Comparison of ENCODE assay signal across 23 cellular contexts in the genomic region with DNA sequence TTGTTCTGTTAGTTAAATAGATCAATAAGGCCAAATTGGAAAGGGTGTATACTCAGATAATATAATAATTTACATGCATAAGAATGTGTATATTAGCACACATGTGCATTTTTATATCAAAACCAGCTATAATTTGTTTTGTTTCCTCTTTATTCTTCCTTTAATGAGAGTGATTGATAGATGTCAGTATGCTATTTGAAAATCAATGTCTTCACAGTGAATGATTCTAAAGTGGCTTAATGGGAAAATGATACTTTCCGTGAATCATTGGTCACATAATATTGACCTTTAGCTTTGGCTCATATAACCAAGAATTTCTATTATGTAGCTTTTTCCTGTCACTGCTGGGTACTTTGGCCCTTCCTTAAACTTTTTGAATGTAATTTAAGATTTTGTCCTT. TPM values are rescaled to one million over a fixed set of nuclear protein-coding genes. Genes with fewer than 3 reads are reported as not detected.
DNase-seq lines count a peak whose midpoint lies in the region; TF ChIP-seq lines count a peak whose summit lies in the region.
"Had no signal": no experiment of that assay in that cellular context is flagged by ENCODE, and none has a peak within 500 bp of the region (broad histone marks: within the 10 kb centered on the region; RNA-seq: fewer than 3 reads in every experiment).

No MANE protein-coding gene starts in this region.

- no peaks in the 10 kb centered on the region for H4K20me1 ChIP-seq in osteoblast (ENCODE audit: insufficient read depth, low read length)

- no peak for TF ChIP-seq CTCF in left ventricle myocardium inferior (IDR thresholded peaks at IDR 0.05; ENCODE audit: borderline replicate concordance)
- no peak for TF ChIP-seq CTCF in right atrium auricular region (IDR thresholded peaks at IDR 0.05)
- TF ChIP-seq CTCF in brain microvascular endothelial cell (IDR thresholded peaks at IDR 0.05; ENCODE audit: low read depth, low read length, missing control alignments) = no peak
- TF ChIP-seq CTCF in osteoblast (IDR thresholded peaks at IDR 0.05; ENCODE audit: extremely low read depth, low read depth, low read length) = no peak

- H3K4me3 ChIP-seq in left ventricle myocardium inferior (no peak overlapping the region), right atrium auricular region (no peak overlapping the region), brain microvascular endothelial cell (ENCODE audit: low read depth, low read length) (no peak overlapping the region), osteoblast (ENCODE audit: insufficient read depth, low read length) (no peak overlapping the region)
- H3K4me3 ChIP-seq: SK-N-MC had no signal

- no peak overlapping the region for H2AFZ ChIP-seq in osteoblast (ENCODE audit: low read length)

- H3K4me1 ChIP-seq in left ventricle myocardium inferior (peaks cover 30% of the 10 kb centered on the region), right atrium auricular region (peaks cover 0 to 6% of the 10 kb centered on the region in 2 donors), osteoblast (ENCODE audit: insufficient read depth, low read length) (peaks cover 20% of the 10 kb centered on the region)
- H3K4me1 ChIP-seq: BE2C had no signal

- no peak for DNase-seq in left ventricle myocardium inferior
- DNase-seq in right atrium auricular region (ENCODE audit: low spot score) = no peak
- no peak for DNase-seq in brain microvascular endothelial cell
- DNase-seq in osteoblast (ENCODE audit: insufficient read length, low spot score, missing footprints) = no peak
- no peak for DNase-seq in DMS 273 treated with DMSO at 0.1 percent for 48 hours (lab: John Stamatoyannopoulos, UW)
- DNase-seq in hippocampal formation (lab: John Stamatoyannopoulos, UW) = no peak
- no peak for DNase-seq in NCI-H526 treated with DMSO at 0.1 percent for 48 hours (lab: John Stamatoyannopoulos, UW)
- no peak for DNase-seq in mucosa of gallbladder (ENCODE audit: low spot score)
- DNase-seq: 8988T; BE2C; CD4-positive, CD25-positive, alpha-beta regulatory T cell; COR-L47; GF-D8; IMR-90; NCI-H1436; NCI-H2029 treated with DMSO at 0.1 percent for 48 hours; NCI-H2171 treated with DMSO at 0.1 percent for 48 hours; NCI-H446 treated with DMSO at 0.1 percent for 48 hours; NCI-H748 treated with DMSO at 0.1 percent for 48 hours; NK-92 treated with Interleukin-12 subunit alpha and Interleukin-12 subunit beta, amount 100 ng/mL, for 24 hours; Right ventricle myocardium superior had no signal

- in situ Hi-C loops in brain microvascular endothelial cell (cut with HindIII; ENCODE audit: low pct_ligation_motif_present, low sequenced_read_pairs) = no loop called here

- no peaks in the 10 kb centered on the region for H3K27me3 ChIP-seq in left ventricle myocardium inferior (ENCODE audit: low read depth)
- H3K27me3 ChIP-seq in right atrium auricular region = no peaks in the 10 kb centered on the region
- no peaks in the 10 kb centered on the region for H3K27me3 ChIP-seq in brain microvascular endothelial cell (replicated peaks)
- H3K27me3 ChIP-seq in osteoblast (ENCODE audit: insufficient read depth, low read length) = peaks cover 22% of the 10 kb centered on the region
- H3K27me3 ChIP-seq: BE2C had no signal

- peaks cover 58% of the 10 kb centered on the region for H3K79me2 ChIP-seq in osteoblast (ENCODE audit: insufficient read depth, low read length)

- H3K9me3 ChIP-seq in left ventricle myocardium inferior (replicated peaks) (no peaks in the 10 kb centered on the region), right atrium auricular region (no peaks in the 10 kb centered on the region), osteoblast (ENCODE audit: low read depth, low read length) (no peaks in the 10 kb centered on the region)
- H3K9me3 ChIP-seq: BE2C had no signal

- H3K36me3 ChIP-seq in left ventricle myocardium inferior (peaks cover 12% of the 10 kb centered on the region), right atrium auricular region (no peaks in the 10 kb centered on the region), brain microvascular endothelial cell (replicated peaks) (peaks cover 3% of the 10 kb centered on the region), osteoblast (ENCODE audit: insufficient read depth, low read length) (peaks cover 11% of the 10 kb centered on the region)
- H3K36me3 ChIP-seq: BE2C had no signal

- intact Hi-C loops in left ventricle myocardium inferior (cut with micrococcal nuclease) = no loop called here

- H3K27ac ChIP-seq in left ventricle myocardium inferior (replicated peaks) (peak overlapping the region; percentile 27), right atrium auricular region (no peak overlapping the region), brain microvascular endothelial cell (peak overlapping the region; percentile 1), osteoblast (ENCODE audit: low read depth, low read length) (peak overlapping the region; percentile 11)
- H3K27ac ChIP-seq: HL-60, SK-N-MC had no signal

- H3K4me2 ChIP-seq in osteoblast (ENCODE audit: insufficient read depth, low read length) = no peak overlapping the region

RNA-seq across cellular contexts. Expression of a gene that starts 48.6 kb away (rescaled TPM):
- total RNA-seq in left ventricle myocardium inferior (42.7 TPM), right atrium auricular region (10 to 100 TPM; 33.4 to 40.1 TPM), osteoblast (324 and 358 TPM in 2 replicates), mucosa of gallbladder (88.2 TPM)

Comparison
In these comparisons a context has a peak if more than half of its experiments do, and no peak if none do; other contexts are left out.
1. H3K27ac ChIP-seq: peak in left ventricle myocardium inferior (single experiment), brain microvascular endothelial cell (single experiment) and osteoblast (single experiment); none in right atrium auricular region (0 of 2).